Comparison of ENCODE assay signal across 1 cellular context in genomic region chr1:26826261-26827201, GRCh38.
A peak's percentile ranks its signal among the peaks of the same experiment; 100 is the strongest.
TF ChIP-seq lines count a peak whose summit lies in the region.

ZDHHC18 (plus strand) TSS chr1:26826688; CDS start chr1:26826805, 117 bp downstream.

TF ChIP-seq in HepG2, 621 proteins besides CTCF, POLR2A, EP300 and RAD21 (continued from another document):
- peak; percentile 36; the same call in 1 of the 2 replicates for TF ChIP-seq GFI1 (CRISPR knock-in tag; IDR thresholded peaks at IDR 0.05; ENCODE audit: borderline replicate concordance)
- TF ChIP-seq NCOA5 (CRISPR knock-in tag; IDR thresholded peaks at IDR 0.05), result no peak
- TF ChIP-seq SOX6 (IDR thresholded peaks at IDR 0.05), result no peak
- no peak for TF ChIP-seq SOX6 (CRISPR knock-in tag; IDR thresholded peaks at IDR 0.05)
- TF ChIP-seq SRF (IDR thresholded peaks at IDR 0.05; ENCODE audit: low read depth, low read length), result no peak
- TF ChIP-seq SP4 (CRISPR knock-in tag; IDR thresholded peaks at IDR 0.05), result peak; percentile 53; the same call in 1 of the 2 replicates
- TF ChIP-seq ZNF646 (CRISPR knock-in tag; IDR thresholded peaks at IDR 0.05), result no peak
- TF ChIP-seq ZNF432 (CRISPR knock-in tag; IDR thresholded peaks at IDR 0.05; ENCODE audit: borderline replicate concordance), result no peak
- TF ChIP-seq FIP1L1 (IDR thresholded peaks at IDR 0.05; ENCODE audit: borderline replicate concordance, insufficient read depth, low read depth, low read length), result no peak
- no peak for TF ChIP-seq BATF2 (CRISPR knock-in tag; IDR thresholded peaks at IDR 0.05)
- peak; percentile 63 for TF ChIP-seq PHF8 (CRISPR knock-in tag; IDR thresholded peaks at IDR 0.05)
- TF ChIP-seq ZNF513 (CRISPR knock-in tag; conservative IDR thresholded peaks at IDR 0.05), result no peak
- TF ChIP-seq LBX2 (CRISPR knock-in tag; IDR thresholded peaks at IDR 0.05; ENCODE audit: borderline replicate concordance), result no peak
- peak; percentile 24; the same call in 1 of the 2 replicates for TF ChIP-seq TFAP4 (IDR thresholded peaks at IDR 0.05; ENCODE audit: borderline replicate concordance, low read depth)
- peak; percentile 27 for TF ChIP-seq SKI (IDR thresholded peaks at IDR 0.05; ENCODE audit: partially characterized antibody)
- TF ChIP-seq FOSL2 (CRISPR knock-in tag; IDR thresholded peaks at IDR 0.05), result no peak
- no peak for TF ChIP-seq ZBTB46 (CRISPR knock-in tag; IDR thresholded peaks at IDR 0.05; ENCODE audit: borderline replicate concordance)
- 0 out of 2 replicates have a peak, but pooled peaks have one; percentile 11 for TF ChIP-seq ZSCAN21 (CRISPR knock-in tag; IDR thresholded peaks at IDR 0.05; ENCODE audit: borderline replicate concordance)
- TF ChIP-seq ZNF335 (CRISPR knock-in tag; IDR thresholded peaks at IDR 0.05), result peak; percentile 68; the same call in 1 of the 2 replicates
- TF ChIP-seq RBFOX2 (IDR thresholded peaks at IDR 0.05; ENCODE audit: low read depth, low read length), result peak; percentile 53
- 0 out of 2 replicates have a peak, but pooled peaks have one; percentile 29 for TF ChIP-seq HNF4A (CRISPR knock-in tag; IDR thresholded peaks at IDR 0.05)
- TF ChIP-seq ZMAT3 (CRISPR knock-in tag; conservative IDR thresholded peaks at IDR 0.05), result 0 out of 2 replicates have a peak, but pooled peaks have one; percentile 15
- TF ChIP-seq HMGXB4 (CRISPR knock-in tag; IDR thresholded peaks at IDR 0.05; ENCODE audit: borderline replicate concordance in 1 of 2, low read depth in 1 of 2), result peak in 1 of 2 experiments; percentile 73; a peak in 1 of 4 replicates
- TF ChIP-seq MAFK (conservative IDR thresholded peaks at IDR 0.05 in 1 of 2, IDR thresholded peaks at IDR 0.05 in 1 of 2; ENCODE audit: low read length in 2 of 2), result no peak
- TF ChIP-seq HDAC2 (CRISPR knock-in tag; IDR thresholded peaks at IDR 0.05), result no peak; the same call in 1 of the 2 replicates
